Comparison of ENCODE assay signal across 8 cellular contexts in genomic region chr14:64387738-64388532, GRCh38. TPM values are rescaled to one million over a fixed set of nuclear protein-coding genes. Genes with fewer than 3 reads are reported as not detected.
DNase-seq lines count a peak whose midpoint lies in the region; ATAC-seq, FAIRE-seq and TF ChIP-seq lines count a peak whose summit lies in the region.

MTHFD1 (plus strand) TSS chr14:64388353; CDS start chr14:64388428, 75 bp downstream.

- no peaks in the 10 kb centered on the region for H3K27me3 ChIP-seq in pancreas
- H3K27me3 ChIP-seq in tibial artery = no peaks in the 10 kb centered on the region

- intact Hi-C loops in Right ventricle myocardium superior (cut with DNase I) (no loop called here), pancreas (cut with DNase I) (no loop called here), tibial artery (cut with DNase I; ENCODE audit: low total_unique reads) (no loop called here)

- 1% methylated on average over 61 of the region's 61 CpGs for WGBS in pancreas, 2 donors

- DNase-seq in GM12865 (ENCODE audit: low read depth) (peak; percentile 99), NCI-H1417 treated with DMSO at 0.1 percent for 48 hours (lab: John Stamatoyannopoulos, UW) (peak; percentile 84), SW480 (ENCODE audit: low spot score) (peak; percentile 99), Right ventricle myocardium superior (peak; percentile 100), pancreas (peak; percentile 99 to 100 (median 99)), tibial artery (peak; percentile 100)
- peak; percentile 98 for DNase-seq in activated naive CD8-positive, alpha-beta T cell treated with anti-CD3 and anti-CD28 coated beads, Interleukin-2, amount 50 U/mL, for 24 hours

- H3K4me1 Mint-ChIP-seq in activated naive CD8-positive, alpha-beta T cell treated with anti-CD3 and anti-CD28 coated beads, Interleukin-2, amount 50 U/mL, for 24 hours = peaks cover 38% of the 10 kb centered on the region

- TF ChIP-seq CTCF in GM12865 (IDR thresholded peaks at IDR 0.05; ENCODE audit: insufficient read depth, low read depth, low read length, missing control alignments) (no peak), pancreas (IDR thresholded peaks at IDR 0.05) (no peak), tibial artery (IDR thresholded peaks at IDR 0.05) (no peak)

- H3K4me3 Mint-ChIP-seq in activated naive CD8-positive, alpha-beta T cell treated with anti-CD3 and anti-CD28 coated beads, Interleukin-2, amount 50 U/mL, for 24 hours = peak within 1 kb of the TSS; percentile 89

- peaks cover 38% of the 10 kb centered on the region for H3K36me3 Mint-ChIP-seq in activated naive CD8-positive, alpha-beta T cell treated with anti-CD3 and anti-CD28 coated beads, Interleukin-2, amount 50 U/mL, for 24 hours (ENCODE audit: low read depth)

- peak; percentile 86 for FAIRE-seq in pancreas (lab: Jason Lieb, UNC)

- H3K4me3 ChIP-seq in GM12865 (ENCODE audit: low read depth, low read length) (peak within 1 kb of the TSS; percentile 85), pancreas (peak within 1 kb of the TSS; percentile 56 to 80 (median 64)), tibial artery (peak within 1 kb of the TSS; percentile 60 to 72)

- peak within 1 kb of the TSS; percentile 80 to 90 (median 82) for H3K27ac ChIP-seq in pancreas
- H3K27ac ChIP-seq in tibial artery = peak within 1 kb of the TSS; percentile 92 to 96

- H3K9me3 ChIP-seq in pancreas (no peaks in the 10 kb centered on the region), tibial artery (no peaks in the 10 kb centered on the region)

- H3K4me1 ChIP-seq in pancreas = peaks cover 0 to 9% (median 6%) of the 10 kb centered on the region in 3 donors
- H3K4me1 ChIP-seq in tibial artery = peaks cover 0 to 47% (median 10%) of the 10 kb centered on the region in 4 donors

- H3K27ac Mint-ChIP-seq in activated naive CD8-positive, alpha-beta T cell treated with anti-CD3 and anti-CD28 coated beads, Interleukin-2, amount 50 U/mL, for 24 hours = peak within 1 kb of the TSS; percentile 100

- H3K27me3 Mint-ChIP-seq in activated naive CD8-positive, alpha-beta T cell treated with anti-CD3 and anti-CD28 coated beads, Interleukin-2, amount 50 U/mL, for 24 hours = peaks cover 2% of the 10 kb centered on the region

- ATAC-seq in HG02763 (IDR thresholded peaks at IDR 0.05; ENCODE audit: unreplicated experiment) = peak; percentile 77
- ATAC-seq in activated naive CD8-positive, alpha-beta T cell treated with anti-CD3 and anti-CD28 coated beads, Interleukin-2, amount 50 U/mL, for 24 hours = peak; percentile 95
- ATAC-seq in Right ventricle myocardium superior (ENCODE audit: poor library complexity) = peak; percentile 96
- ATAC-seq in pancreas = peak; percentile 93 to 94 (median 94)

- no peaks in the 10 kb centered on the region for H3K9me3 Mint-ChIP-seq in activated naive CD8-positive, alpha-beta T cell treated with anti-CD3 and anti-CD28 coated beads, Interleukin-2, amount 50 U/mL, for 24 hours

- H3K36me3 ChIP-seq in pancreas (no peaks in the 10 kb centered on the region), tibial artery (peaks cover 0 to 11% (median 9%) of the 10 kb centered on the region in 3 donors)

RNA-seq across cellular contexts. Expression of gene MTHFD1, which starts in this region (rescaled TPM):
- total RNA-seq in Right ventricle myocardium superior (63.8 TPM), pancreas (10 to 100 TPM; 31.6 to 53.9 (median 40.3) TPM)
- 10 to 100 TPM; 16.4 to 21.8 TPM for polyA plus RNA-seq in pancreas

Comparison
In these comparisons a context has a peak if more than half of its experiments do, and no peak if none do; other contexts are left out.
1. Peak in every context shown above with its lines: DNase-seq, ATAC-seq, H3K4me3 ChIP-seq and H3K27ac ChIP-seq.